Comparison of ENCODE assay signal across 19 cellular contexts in the genomic region with DNA sequence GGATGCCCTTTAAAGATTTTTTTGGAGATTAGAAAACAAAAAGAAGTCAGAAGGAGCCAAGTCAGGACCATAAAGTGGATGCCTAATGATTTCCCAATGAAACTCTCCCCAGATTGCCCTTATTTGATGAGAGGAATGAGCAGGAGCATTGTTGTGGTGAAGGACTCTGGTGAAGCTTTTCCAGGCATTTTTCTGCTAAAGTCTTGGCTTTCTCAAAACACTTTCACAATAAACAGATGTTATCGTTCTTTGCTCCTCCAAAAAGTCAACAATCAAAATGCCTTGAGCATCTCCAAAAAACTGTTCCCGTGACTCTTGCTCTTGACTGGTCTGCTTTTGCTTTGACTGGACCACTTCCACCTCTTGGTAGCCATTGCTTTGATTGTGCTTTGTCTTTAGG.
"Had no signal": no experiment of that assay in that cellular context is flagged by ENCODE, and none has a peak within 500 bp of the region (broad histone marks: within the 10 kb centered on the region; RNA-seq: fewer than 3 reads in every experiment).

No MANE protein-coding gene starts in this region.

- H3K36me3 ChIP-seq: SJSA1 had no signal

- H3K27me3 ChIP-seq: SJSA1 had no signal

- H3K9me3 ChIP-seq: SJSA1 had no signal

- H3K4me3 ChIP-seq: SJSA1, SK-N-MC had no signal

- DNase-seq: KBM-7, NCI-H1092, NCI-H1105 treated with DMSO at 0.1 percent for 48 hours, NCI-H1436, NCI-H187, NCI-H2029, NCI-H2081 treated with DMSO at 0.1 percent for 48 hours, NCI-H2171, NCI-H226, NCI-H446, NCI-H510A, NCI-H524 treated with DMSO at 0.1 percent for 48 hours, NCI-H69, NCI-H774, Right ventricle myocardium superior, RPMI8226, SIG-M5 had no signal
